Comparison of ENCODE assay signal across 10 cellular contexts in genomic region chr2:73172963-73173362, GRCh38. TPM values are rescaled to one million over a fixed set of nuclear protein-coding genes. Genes with fewer than 3 reads are reported as not detected.
DNase-seq lines count a peak whose midpoint lies in the region; ATAC-seq and TF ChIP-seq lines count a peak whose summit lies in the region.
"Had no signal": no experiment of that assay in that cellular context is flagged by ENCODE, and none has a peak within 500 bp of the region (broad histone marks: within the 10 kb centered on the region; RNA-seq: fewer than 3 reads in every experiment).

No MANE protein-coding gene starts in this region.

- H3K4me3 ChIP-seq in vagina (no peak overlapping the region), tibial nerve (no peak overlapping the region)
- H3K4me3 ChIP-seq: pancreas had no signal

- TF ChIP-seq POLR2A in vagina (IDR thresholded peaks at IDR 0.05) (no peak), tibial nerve (IDR thresholded peaks at IDR 0.05) (no peak)

- 64 to 74% methylated on average over 6 of the region's 6 CpGs for WGBS in tibial nerve, 2 donors

- TF ChIP-seq CTCF in GM13977 (IDR thresholded peaks at IDR 0.05; ENCODE audit: extremely low read depth, insufficient read depth, missing control alignments) (no peak), vagina (IDR thresholded peaks at IDR 0.05) (no peak), tibial nerve (IDR thresholded peaks at IDR 0.05) (no peak)

- no peaks in the 10 kb centered on the region for H3K36me3 ChIP-seq in vagina
- no peaks in the 10 kb centered on the region for H3K36me3 ChIP-seq in tibial nerve
- H3K36me3 ChIP-seq: pancreas had no signal

- H3K27me3 ChIP-seq in vagina = no peaks in the 10 kb centered on the region
- peaks cover 0 to 3% of the 10 kb centered on the region in 2 donors for H3K27me3 ChIP-seq in tibial nerve
- H3K27me3 ChIP-seq: pancreas had no signal

- ATAC-seq in HG02938 (IDR thresholded peaks at IDR 0.05; ENCODE audit: unreplicated experiment) (peak; percentile 48), HG03460 (IDR thresholded peaks at IDR 0.05; ENCODE audit: unreplicated experiment) (no peak)
- ATAC-seq: pancreas had no signal

- H3K27ac ChIP-seq in vagina (no peak overlapping the region), tibial nerve (no peak overlapping the region)
- H3K27ac ChIP-seq: pancreas had no signal

- in situ Hi-C loops in GM13977 (cut with MboI; ENCODE audit: low pct_unique_long_range_greater_than_20kb, low sequenced_read_pairs, unreplicated experiment) = loop anchor here (25.0 kb wide), 1 partner anchor 186 kb away; no protein-coding TSS in a partner anchor

- intact Hi-C loops in vagina (cut with DNase I) = no loop called here

- H3K4me1 ChIP-seq in vagina (peaks cover 25% of the 10 kb centered on the region), tibial nerve (peaks cover 0 to 26% (median 16%) of the 10 kb centered on the region in 4 donors)

- DNase-seq in GM13977 (ENCODE audit: low spot score) (peak; percentile 78), vagina (ENCODE audit: extremely low spot score in 2 of 2) (no peak), AML-193 (lab: John Stamatoyannopoulos, UW) (no peak), tibial nerve (ENCODE audit: low spot score in 2 of 2) (no peak)
- DNase-seq in activated T-helper 9 cell treated with anti-CD3 and anti-CD28 coated beads, Interleukin-2, amount 50 U/mL, for 16 hours (ENCODE audit: low read depth) = peak; percentile 38
- DNase-seq in stimulated activated CD4-positive, alpha-beta T cell treated with anti-CD3 and anti-CD28 coated beads, Interleukin-15, amount 100 ng/mL, for 24 hours = peak; percentile 76
- DNase-seq: H9, pancreas had no signal

- TF ChIP-seq EP300 in tibial nerve (IDR thresholded peaks at IDR 0.05) = no peak

- H3K9me3 ChIP-seq in vagina (no peaks in the 10 kb centered on the region), tibial nerve (no peaks in the 10 kb centered on the region)
- H3K9me3 ChIP-seq: pancreas had no signal

RNA-seq across cellular contexts. Expression of gene NOTO, which starts 29.4 kb away (rescaled TPM):
- total RNA-seq in vagina = not detected
- total RNA-seq in tibial nerve = not detected
- total RNA-seq: pancreas had no signal

RNA-seq across cellular contexts. Expression of gene SMYD5, which starts 41.1 kb away (rescaled TPM):
- 16.0 TPM for total RNA-seq in vagina
- 10 to 100 TPM; 13.8 to 32.4 (median 18.7) TPM for total RNA-seq in tibial nerve

Comparison
In these comparisons a context has a peak if more than half of its experiments do, and no peak if none do; other contexts are left out.
1. DNase-seq: peak in GM13977 (single experiment), activated T-helper 9 cell treated with anti-CD3 and anti-CD28 coated beads, Interleukin-2, amount 50 U/mL, for 16 hours (single experiment) and stimulated activated CD4-positive, alpha-beta T cell treated with anti-CD3 and anti-CD28 coated beads, Interleukin-15, amount 100 ng/mL, for 24 hours (single experiment); none in vagina (0 of 2), AML-193 (0 of 2) and tibial nerve (0 of 2).